Comparison of ENCODE assay signal across 8 cellular contexts in the genomic region with DNA sequence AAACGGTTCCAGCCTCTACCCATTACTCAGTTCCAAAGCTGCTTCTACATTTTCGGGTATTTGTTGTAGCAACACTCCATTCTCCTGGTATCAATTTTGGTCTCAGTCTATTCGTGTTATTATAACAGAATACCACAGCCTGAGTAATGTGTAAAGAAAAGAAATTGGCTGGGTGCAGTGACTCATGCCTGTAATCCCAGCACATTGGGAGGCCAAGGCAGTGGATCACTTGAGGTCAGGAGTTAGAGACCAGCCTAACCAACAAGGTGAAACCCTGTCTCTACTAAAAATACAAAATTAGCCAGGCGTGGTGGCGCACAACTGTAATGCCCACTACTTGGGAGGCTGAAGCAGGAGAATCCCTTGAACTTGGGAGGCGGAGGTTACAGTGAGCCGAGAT.
DNase-seq lines count a peak whose midpoint lies in the region; ATAC-seq and TF ChIP-seq lines count a peak whose summit lies in the region.
"Not testable (repeated sequence)": the region's sequence is repeated elsewhere in the genome, so short reads cannot be mapped to it uniquely, and the experiment has no call there.

No MANE protein-coding gene starts in this region.

- not testable (repeated sequence) for H3K4me2 ChIP-seq in HCT116 (ENCODE audit: low read length); PC-3 (ENCODE audit: low read length)

- CTCF ChIA-PET in HCT116 (lab: Charles Lee); PC-3 (lab: Charles Lee): not testable (repeated sequence)

- not testable (repeated sequence) for H3K79me2 ChIP-seq in HCT116 (ENCODE audit: insufficient read depth, low read length); PC-3 (ENCODE audit: low read length)

- H3K9me3 ChIP-seq in HCT116 (ENCODE audit: control insufficient read depth in 1 of 2, insufficient read depth in 1 of 2, low read depth in 1 of 2, low read length in 2 of 2); PC-3 (ENCODE audit: low read length); adipocyte (ENCODE audit: control insufficient read depth, low read length): not testable (repeated sequence)

- H3K4me3 ChIP-seq in HCT116 (replicated peaks in 1 of 2; ENCODE audit: low read depth in 1 of 2, low read length in 2 of 2); PC-3 (ENCODE audit: low read length); adipocyte (ENCODE audit: low read length); cardiac fibroblast (replicated peaks in 1 of 2; ENCODE audit: low read depth in 2 of 2, low read length in 2 of 2); fibroblast of the aortic adventitia (ENCODE audit: low read depth, low read length): not testable (repeated sequence)

- not testable (repeated sequence) for TF ChIP-seq CTCF in HCT116 (IDR thresholded peaks at IDR 0.05 in 2 of 3, conservative IDR thresholded peaks at IDR 0.05 in 1 of 3; ENCODE audit: borderline replicate concordance in 1 of 3, insufficient read depth in 1 of 3, low read depth in 2 of 3, low read length in 2 of 3); PC-3 (conservative IDR thresholded peaks at IDR 0.05; ENCODE audit: low read depth, low read length); cardiac fibroblast (IDR thresholded peaks at IDR 0.05; ENCODE audit: low read depth, low read length); fibroblast of the aortic adventitia (IDR thresholded peaks at IDR 0.05; ENCODE audit: insufficient read depth, low read length)

- H3K9ac ChIP-seq in HCT116 (ENCODE audit: low read length); PC-3 (ENCODE audit: low read length); adipocyte (ENCODE audit: low read length): not testable (repeated sequence)

- DNase-seq in A172 (ENCODE audit: low spot score) (peak; percentile 15), PC-3 (peak; percentile 38), adipocyte (ENCODE audit: low read depth) (peak; percentile 40), cardiac fibroblast (ENCODE audit: low read depth in 2 of 2) (peak; percentile 14 to 89), fibroblast of the aortic adventitia (ENCODE audit: low read depth) (peak; percentile 78), myocyte (ENCODE audit: low read depth) (peak; percentile 37), smooth muscle cell of the brain vasculature (ENCODE audit: low read depth, low spot score) (peak; percentile 50)
- DNase-seq in HCT116 (ENCODE audit: low read depth, low spot score) = not testable (repeated sequence)

- not testable (repeated sequence) for H3K36me3 ChIP-seq in HCT116 (ENCODE audit: control insufficient read depth in 1 of 2, insufficient read depth in 2 of 2, low read length in 2 of 2); PC-3 (ENCODE audit: low read depth, low read length); adipocyte (ENCODE audit: control insufficient read depth, insufficient read depth, low read length, severe bottlenecking)

- intact Hi-C loops in HCT116 (cut with micrococcal nuclease); PC-3 (cut with micrococcal nuclease): not testable (repeated sequence)

- H3K27ac ChIP-seq in HCT116 (ENCODE audit: low read depth, low read length); PC-3 (ENCODE audit: low read length): not testable (repeated sequence)

- not testable (repeated sequence) for BruUV-seq in HCT116 (replicated peaks; lab: Mats Ljungman, UMichigan); PC-3 (replicated peaks; lab: Mats Ljungman, UMichigan)

- not testable (repeated sequence) for TF ChIP-seq POLR2A in HCT116 (IDR thresholded peaks at IDR 0.05; ENCODE audit: borderline replicate concordance, extremely low read depth, insufficient read depth, insufficient read length)

- ATAC-seq in HCT116 (0 out of 2 replicates have a peak, but pooled peaks have one; percentile 36), PC-3 (peak; percentile 38; the same call in 1 of the 2 replicates)

- TF ChIP-seq RAD21 in HCT116 (IDR thresholded peaks at IDR 0.05; ENCODE audit: low read depth) = not testable (repeated sequence)

- not testable (repeated sequence) for H3K27me3 ChIP-seq in HCT116 (ENCODE audit: insufficient read depth, low read length); PC-3 (ENCODE audit: low read length); adipocyte (replicated peaks; ENCODE audit: control insufficient read depth, insufficient read depth, low read length)

- not testable (repeated sequence) for H4K20me1 ChIP-seq in HCT116 (ENCODE audit: insufficient read depth); PC-3 (ENCODE audit: low read length)

- not testable (repeated sequence) for H2AFZ ChIP-seq in HCT116 (ENCODE audit: low read depth, low read length, poor library complexity, severe bottlenecking); PC-3 (ENCODE audit: low read length)

- H3K9me2 ChIP-seq in HCT116 (ENCODE audit: insufficient read depth); PC-3 (replicated peaks; ENCODE audit: low read length): not testable (repeated sequence)

- POLR2A ChIA-PET in HCT116 (lab: Charles Lee); PC-3 (lab: Charles Lee; ENCODE audit: unreplicated experiment): not testable (repeated sequence)

- not testable (repeated sequence) for H3F3A ChIP-seq in PC-3 (ENCODE audit: low read length, unreplicated experiment)

- H3K4me1 ChIP-seq in HCT116 (ENCODE audit: control insufficient read depth in 1 of 2, insufficient read depth in 2 of 2, low read length in 2 of 2); PC-3 (ENCODE audit: insufficient read depth, low read length); adipocyte (ENCODE audit: control insufficient read depth, insufficient read depth, low read length): not testable (repeated sequence)

- RAD21 ChIA-PET in HCT116 (lab: Charles Lee; ENCODE audit: low non-redundant PET in 1 of 2, low total read pairs in 2 of 2, uncharacterized antibody in 2 of 2, unreplicated experiment in 2 of 2) = not testable (repeated sequence)
